Comparison of ENCODE assay signal across 17 cellular contexts in the genomic region with DNA sequence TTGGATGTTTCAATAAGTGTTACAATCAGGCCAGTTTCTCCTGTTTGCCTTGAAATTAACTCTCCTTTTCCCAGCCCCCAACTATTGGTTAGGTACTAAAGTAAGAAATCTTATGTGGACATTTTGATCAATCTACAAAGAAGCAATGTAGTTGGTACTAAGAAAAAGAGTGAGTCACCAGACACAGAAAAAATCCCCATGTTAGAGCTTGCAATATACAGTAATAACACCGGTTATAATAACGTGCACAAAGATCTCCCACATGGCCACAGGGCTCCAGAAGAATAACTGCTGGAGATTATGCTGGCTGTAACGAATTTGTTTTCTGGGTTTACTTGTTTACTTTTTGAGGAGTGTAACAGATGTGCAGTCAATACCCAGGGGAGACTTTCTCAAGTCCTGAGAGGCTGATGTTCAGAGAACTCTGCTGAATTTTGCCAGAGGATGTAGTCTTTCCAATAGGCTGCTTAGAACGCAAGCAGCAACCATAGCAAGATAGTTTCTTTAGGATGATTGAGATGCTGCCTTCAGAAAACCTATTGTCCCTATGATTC.
"Had no signal": no experiment of that assay in that cellular context is flagged by ENCODE, and none has a peak within 500 bp of the region (broad histone marks: within the 10 kb centered on the region; RNA-seq: fewer than 3 reads in every experiment).

No MANE protein-coding gene starts in this region.

- H3K27me3 ChIP-seq: sigmoid colon, upper lobe of left lung had no signal

- FAIRE-seq: kidney had no signal

- H3K4me3 ChIP-seq: cardiac muscle cell, heart left ventricle, lung, sigmoid colon, spleen, thoracic aorta, upper lobe of left lung had no signal

- DNase-seq: activated CD4-positive, alpha-beta T cell treated with anti-CD3 and anti-CD28 coated beads, Interleukin-2, amount 50 U/mL, for 1 hour; activated CD4-positive, CD25-positive, alpha-beta regulatory T cell; effector memory CD4-positive, alpha-beta T cell; foreskin melanocyte; heart left ventricle; kidney; posterior cingulate gyrus; sigmoid colon; spleen; stimulated activated CD4-positive, alpha-beta T cell treated with anti-CD3 and anti-CD28 coated beads, Interleukin-4, amount 100 ng/mL, for 4 hours; stimulated activated naive B cell treated with anti-CD40 and anti-IgM and Interleukin-4, amounts not matched to agents 10 μg/mL and 1 μg/mL and 100 μg/mL, for 72 hours; T1000; upper lobe of left lung had no signal

- ATAC-seq: heart left ventricle; left lobe of liver; stimulated activated naive B cell treated with anti-CD40 and anti-IgM and Interleukin-4, amounts not matched to agents 10 μg/mL and 1 μg/mL and 100 μg/mL, for 72 hours had no signal

- H3K9me3 ChIP-seq: heart left ventricle, sigmoid colon, spleen, thoracic aorta, upper lobe of left lung had no signal

- H3K36me3 ChIP-seq: cardiac muscle cell, heart left ventricle, sigmoid colon, spleen, thoracic aorta, upper lobe of left lung had no signal

- H3K4me1 ChIP-seq: heart left ventricle, sigmoid colon, spleen, upper lobe of left lung had no signal

- H3K27ac ChIP-seq: cardiac muscle cell, heart left ventricle, sigmoid colon, spleen, thoracic aorta, upper lobe of left lung had no signal
